9 cellular contexts compared by ENCODE assay signal in genomic region chr12:102958073-102958829, GRCh38. TPM values are rescaled to one million over a fixed set of nuclear protein-coding genes. Genes with fewer than 3 reads are reported as not detected.
A peak's percentile ranks its signal among the peaks of the same experiment; 100 is the strongest.
DNase-seq lines count a peak whose midpoint lies in the region; ATAC-seq, FAIRE-seq and TF ChIP-seq lines count a peak whose summit lies in the region.
"Had no signal": no experiment of that assay in that cellular context is flagged by ENCODE, and none has a peak within 500 bp of the region (broad histone marks: within the 10 kb centered on the region; RNA-seq: fewer than 3 reads in every experiment).

No MANE protein-coding gene starts in this region.

- 1% methylated on average over 83 of the region's 83 CpGs for WGBS in right cardiac atrium

- CTCF ChIA-PET in activated B cell treated with CpG ODN at 0.5 μM for 24 hours (lab: Charles Lee) = interaction anchor here (1.0 kb wide), 1 partner anchor 590 kb away, joined by 3 read pairs; no protein-coding TSS in a partner anchor

- H3K4me1 ChIP-seq in right cardiac atrium (ENCODE audit: control insufficient read depth, insufficient read depth, low read length) = no peaks in the 10 kb centered on the region

- POLR2A ChIA-PET in activated B cell treated with CpG ODN at 0.5 μM for 24 hours (lab: Charles Lee) = no interaction called here

- H3K4me1 Mint-ChIP-seq in activated B cell treated with CpG ODN at 0.5 μM for 24 hours = peaks cover 28% of the 10 kb centered on the region

- H3K27me3 Mint-ChIP-seq in activated B cell treated with CpG ODN at 0.5 μM for 24 hours = peaks cover 81% of the 10 kb centered on the region

- intact Hi-C loops in activated B cell treated with CpG ODN at 0.5 μM for 24 hours (cut with micrococcal nuclease) = loop anchor here (1.0 to 10.0 kb wide), 3 partner anchors 8 to 484 kb away; no protein-coding TSS in a partner anchor
- intact Hi-C loops in right cardiac atrium (cut with DNase I) = no loop called here

- H3K27me3 ChIP-seq in right cardiac atrium (ENCODE audit: control insufficient read depth, insufficient read depth) = peaks cover 7% of the 10 kb centered on the region

- H3K36me3 Mint-ChIP-seq in activated B cell treated with CpG ODN at 0.5 μM for 24 hours (ENCODE audit: low read depth) = no peaks in the 10 kb centered on the region

- TF ChIP-seq POLR2A in GM12891 (IDR thresholded peaks at IDR 0.05; ENCODE audit: low read depth, low read length) = no peak

- no peak overlapping the region for H3K27ac Mint-ChIP-seq in activated B cell treated with CpG ODN at 0.5 μM for 24 hours

- H3K9me3 ChIP-seq in right cardiac atrium (ENCODE audit: control insufficient read depth, low read length) = no peaks in the 10 kb centered on the region

- FAIRE-seq in GM12891 (lab: Jason Lieb, UNC) = peak; percentile 58
- FAIRE-seq: K562 had no signal

- ATAC-seq in HG02973 (IDR thresholded peaks at IDR 0.05; ENCODE audit: unreplicated experiment) (peak; percentile 61), activated B cell treated with CpG ODN at 0.5 μM for 24 hours (ENCODE audit: low read depth) (peak; percentile 73), right cardiac atrium (no peak)
- ATAC-seq: K562 had no signal

- H3K27ac ChIP-seq in right cardiac atrium (ENCODE audit: low read length) = no peak overlapping the region
- H3K27ac ChIP-seq in skin epidermis = no peak overlapping the region

- DNase-seq in AG08395 (ENCODE audit: low spot score) (peak; percentile 28), GM12891 (ENCODE audit: insufficient read length, low spot score) (no peak), activated B cell treated with CpG ODN at 0.5 μM for 24 hours (no peak), right cardiac atrium (peak in 2 of 3 donors; percentile 55 to 63), H4 (ENCODE audit: low spot score) (no peak), SW 1271 (lab: John Stamatoyannopoulos, UW) (no peak)

- H3K4me3 ChIP-seq in right cardiac atrium (ENCODE audit: low read length) (peak overlapping the region; percentile 8), skin epidermis (peak overlapping the region in 4 of 7 experiments; percentile 3 to 23 (median 16))
- H3K4me3 ChIP-seq: K562 had no signal

- no peak for TF ChIP-seq CTCF in activated B cell treated with CpG ODN at 0.5 μM for 24 hours (IDR thresholded peaks at IDR 0.05)

- peaks cover under 1% of the 10 kb centered on the region for H3K9me3 Mint-ChIP-seq in activated B cell treated with CpG ODN at 0.5 μM for 24 hours

- peak overlapping the region; percentile 76 for H3K4me3 Mint-ChIP-seq in activated B cell treated with CpG ODN at 0.5 μM for 24 hours

TF ChIP-seq in GM12891, 5 proteins besides CTCF, POLR2A, EP300 and RAD21:
- no peak for TF ChIP-seq TAF1 (IDR thresholded peaks at IDR 0.05; ENCODE audit: low read depth, low read length)
- TF ChIP-seq PAX5 (IDR thresholded peaks at IDR 0.05; ENCODE audit: insufficient read depth, low read length, severe bottlenecking) = peak; percentile 59
TF ChIP-seq in GM12891: peak in this region for 1.

RNA-seq across cellular contexts. Expression of gene ASCL1, which starts 0.8 kb away (rescaled TPM):
- polyA plus RNA-seq in GM12891 (2012; ENCODE audit: low read depth, missing spikeins) = 0.47 TPM
- total RNA-seq in activated B cell treated with CpG ODN at 0.5 μM for 24 hours (0.07 TPM in 1 of 2 replicates, not detected in the other), right cardiac atrium (not detected)
- not detected for polyA plus RNA-seq in right cardiac atrium
- total RNA-seq in H4 (2014; rRNA removed; shearing (Covaris generic)) = not detected in 2 replicates

RNA-seq across cellular contexts. Expression of gene PAH, which starts 41.2 kb away (rescaled TPM):
- polyA plus RNA-seq in GM12891 (2012; ENCODE audit: low read depth, missing spikeins) = 0.01 TPM
- total RNA-seq in activated B cell treated with CpG ODN at 0.5 μM for 24 hours (not detected in 2 replicates), right cardiac atrium (1 to 10 TPM in 1 of 4 donors, not detected in 3; 1.2 TPM)
- polyA plus RNA-seq in right cardiac atrium = not detected
- total RNA-seq in H4 (2014; rRNA removed; shearing (Covaris generic)) = 0.31 and 0.37 TPM in 2 replicates

Comparison
In these comparisons a context has a peak if more than half of its experiments do, and no peak if none do; other contexts are left out.
1. DNase-seq: peak in AG08395 (single experiment) and right cardiac atrium (2 of 3); none in GM12891 (single experiment), activated B cell treated with CpG ODN at 0.5 μM for 24 hours (single experiment), H4 (single experiment) and SW 1271 (0 of 2).
2. ATAC-seq: peak in HG02973 (single experiment) and activated B cell treated with CpG ODN at 0.5 μM for 24 hours (single experiment); none in right cardiac atrium (0 of 2).